Comparison of ENCODE assay signal across 8 cellular contexts in genomic region chr2:16653799-16654198, GRCh38. TPM values are rescaled to one million over a fixed set of nuclear protein-coding genes. Genes with fewer than 3 reads are reported as not detected.
A peak's percentile ranks its signal among the peaks of the same experiment; 100 is the strongest.
DNase-seq lines count a peak whose midpoint lies in the region; ATAC-seq and TF ChIP-seq lines count a peak whose summit lies in the region.

No MANE protein-coding gene starts in this region.

- no peak overlapping the region for H2AFZ ChIP-seq in MM.1S (ENCODE audit: low read length)

- H3K27ac ChIP-seq in MM.1S (ENCODE audit: low read length): peak overlapping the region; percentile 19; the same call in 1 of the 2 replicates

- in situ Hi-C loops in GM13977 (cut with MboI; ENCODE audit: low pct_unique_long_range_greater_than_20kb, low sequenced_read_pairs, unreplicated experiment): no loop called here

- no peaks in the 10 kb centered on the region for H3K9me2 ChIP-seq in MM.1S (replicated peaks; ENCODE audit: insufficient read depth, low read length)

- no peaks in the 10 kb centered on the region for H3K79me2 ChIP-seq in MM.1S (ENCODE audit: low read length)

- peaks cover 11% of the 10 kb centered on the region for H3K27me3 Mint-ChIP-seq in activated T-helper 17 cell treated with anti-CD3 and anti-CD28 coated beads, Interleukin-2, amount 50 U/mL, for 72 hours

- DNase-seq in GM13977 (ENCODE audit: low spot score): peak; percentile 34
- DNase-seq in MM.1S: no peak
- DNase-seq in medulla oblongata (ENCODE audit: extremely low spot score): peak; percentile 72
- no peak for DNase-seq in NCI-H2081 treated with DMSO at 0.1 percent for 48 hours (lab: John Stamatoyannopoulos, UW)
- DNase-seq in NCI-H774 (lab: John Stamatoyannopoulos, UW): no peak

- no peaks in the 10 kb centered on the region for H3K9me3 Mint-ChIP-seq in activated T-helper 17 cell treated with anti-CD3 and anti-CD28 coated beads, Interleukin-2, amount 50 U/mL, for 72 hours

- H3K36me3 ChIP-seq in MM.1S (replicated peaks; ENCODE audit: insufficient read depth, low read length): no peaks in the 10 kb centered on the region

- no peaks in the 10 kb centered on the region for H3F3A ChIP-seq in MM.1S (ENCODE audit: insufficient read depth, low read length)

- H4K20me1 ChIP-seq in MM.1S (ENCODE audit: insufficient read depth, low read length): no peaks in the 10 kb centered on the region

- no peaks in the 10 kb centered on the region for H3K27me3 ChIP-seq in MM.1S (replicated peaks; ENCODE audit: insufficient read depth, low read length)

- 0 out of 2 replicates have a peak overlapping the region, but pooled peaks have one; percentile 14 for H3K4me2 ChIP-seq in MM.1S (ENCODE audit: low read depth, low read length)

- no peak overlapping the region for H3K27ac Mint-ChIP-seq in activated T-helper 17 cell treated with anti-CD3 and anti-CD28 coated beads, Interleukin-2, amount 50 U/mL, for 72 hours

- H3K9me3 ChIP-seq in MM.1S (replicated peaks; ENCODE audit: insufficient read depth, low read length): no peaks in the 10 kb centered on the region

- TF ChIP-seq CTCF in GM13977 (IDR thresholded peaks at IDR 0.05; ENCODE audit: extremely low read depth, insufficient read depth, missing control alignments) (no peak), MM.1S (IDR thresholded peaks at IDR 0.05; ENCODE audit: low read length) (no peak)

- no peaks in the 10 kb centered on the region for H3K36me3 Mint-ChIP-seq in activated T-helper 17 cell treated with anti-CD3 and anti-CD28 coated beads, Interleukin-2, amount 50 U/mL, for 72 hours (ENCODE audit: low read depth)

- no peak overlapping the region for H3K4me3 ChIP-seq in MM.1S (ENCODE audit: low read length)

- H3K4me1 Mint-ChIP-seq in activated T-helper 17 cell treated with anti-CD3 and anti-CD28 coated beads, Interleukin-2, amount 50 U/mL, for 72 hours: no peaks in the 10 kb centered on the region

- peaks cover 30% of the 10 kb centered on the region for H3K4me1 ChIP-seq in MM.1S (ENCODE audit: low read length)

- no peak overlapping the region for H3K9ac ChIP-seq in MM.1S (ENCODE audit: low read length)

- ATAC-seq in GM21576 (IDR thresholded peaks at IDR 0.05; ENCODE audit: unreplicated experiment) (peak; percentile 53), GM21825 (IDR thresholded peaks at IDR 0.05; ENCODE audit: unreplicated experiment) (no peak)
- no peak for ATAC-seq in activated T-helper 17 cell treated with anti-CD3 and anti-CD28 coated beads, Interleukin-2, amount 50 U/mL, for 72 hours (replicated peaks)

- no peak overlapping the region for H3K4me3 Mint-ChIP-seq in activated T-helper 17 cell treated with anti-CD3 and anti-CD28 coated beads, Interleukin-2, amount 50 U/mL, for 72 hours

RNA-seq across cellular contexts. Expression of gene CYRIA, which starts 11.8 kb away (rescaled TPM):
- total RNA-seq in activated T-helper 17 cell treated with anti-CD3 and anti-CD28 coated beads, Interleukin-2, amount 50 U/mL, for 72 hours: under 1 TPM; 0.06 to 0.64 TPM

Comparison
In these comparisons a context has a peak if more than half of its experiments do, and no peak if none do; other contexts are left out.
1. DNase-seq: peak in GM13977 (single experiment) and medulla oblongata (single experiment); none in MM.1S (single experiment), NCI-H2081 treated with DMSO at 0.1 percent for 48 hours (single experiment) and NCI-H774 (single experiment).